ENCODE assay signal across 8 cellular contexts in genomic region chr2:32008811-32009478, GRCh38. TPM values are rescaled to one million over a fixed set of nuclear protein-coding genes. Genes with fewer than 3 reads are reported as not detected.
DNase-seq lines count a peak whose midpoint lies in the region; ATAC-seq and TF ChIP-seq lines count a peak whose summit lies in the region.

No MANE protein-coding gene starts in this region.

- H2BK120ac ChIP-seq in mesendoderm (ENCODE audit: low read depth, low read length), result no peak overlapping the region

- no peak overlapping the region for H4K5ac ChIP-seq in mesendoderm (ENCODE audit: low read length)

- H3K9me3 ChIP-seq in left ventricle myocardium inferior (replicated peaks), result no peaks in the 10 kb centered on the region
- no peaks in the 10 kb centered on the region for H3K9me3 ChIP-seq in OCI-LY7 (ENCODE audit: low read length)
- no peaks in the 10 kb centered on the region for H3K9me3 ChIP-seq in tibial nerve

- POLR2A ChIA-PET in OCI-LY7 (lab: Charles Lee), result interaction anchor here (0.7 to 2.4 kb wide), 12 partner anchors 10 to 164 kb away, joined by 3 to 12 read pairs (median 4); partner anchors contain the start of genes DPY30 and SPAST

- no peak overlapping the region for H2BK15ac ChIP-seq in mesendoderm (replicated peaks; ENCODE audit: low read depth)

- intact Hi-C loops in left ventricle myocardium inferior (cut with micrococcal nuclease) (no loop called here), cardiac septum (cut with DNase I) (no loop called here), OCI-LY7 (cut with micrococcal nuclease; ENCODE audit: unreplicated experiment) (no loop called here)

- peak overlapping the region; percentile 73 for H3K27ac Mint-ChIP-seq in central memory CD8-positive, alpha-beta T cell (ENCODE audit: low read depth)

- peaks cover 33% of the 10 kb centered on the region for H4K20me1 ChIP-seq in OCI-LY7 (ENCODE audit: insufficient read depth, low read length)

- peak overlapping the region; percentile 92 for H3K4me3 Mint-ChIP-seq in central memory CD8-positive, alpha-beta T cell

- H3K4ac ChIP-seq in mesendoderm (ENCODE audit: low read depth, low read length), result no peak overlapping the region

- H3K4me3 ChIP-seq in left ventricle myocardium inferior (peak overlapping the region; percentile 92), OCI-LY7 (ENCODE audit: low read depth, low read length, poor library complexity, severe bottlenecking) (peak overlapping the region; percentile 100), mesendoderm (ENCODE audit: low read length) (peak overlapping the region; percentile 88), tibial nerve (peak overlapping the region; percentile 59 to 81 (median 76))

- TF ChIP-seq CTCF in left ventricle myocardium inferior (IDR thresholded peaks at IDR 0.05; ENCODE audit: borderline replicate concordance) (no peak), OCI-LY7 (conservative IDR thresholded peaks at IDR 0.05; ENCODE audit: low read length) (no peak), tibial nerve (IDR thresholded peaks at IDR 0.05) (no peak)

- no peak overlapping the region for H2AFZ ChIP-seq in OCI-LY7 (ENCODE audit: low read length)

- H3K9ac ChIP-seq in mesendoderm (ENCODE audit: low read length), result peak overlapping the region; percentile 94

- no peaks in the 10 kb centered on the region for H3K27me3 ChIP-seq in left ventricle myocardium inferior (ENCODE audit: low read depth)
- H3K27me3 ChIP-seq in mesendoderm (ENCODE audit: insufficient read depth, low read length, poor library complexity), result no peaks in the 10 kb centered on the region
- no peaks in the 10 kb centered on the region for H3K27me3 ChIP-seq in tibial nerve

- whole genome bisulfite sequencing in mesendoderm (ENCODE audit: extremely low coverage, insufficient coverage, low lambda C conversion rate), result no CpG with 5 or more reads among the region's 9 CpGs
- WGBS in tibial nerve, 2 donors, result 0 to 1% methylated on average over 8 to 9 of the region's 9 CpGs

- peak overlapping the region; percentile 94 for H3K23ac ChIP-seq in mesendoderm (ENCODE audit: low read length)

- BruUV-seq in OCI-LY7 (replicated peaks; lab: Mats Ljungman, UMichigan), result TSS peak; percentile 51

- no peak for TF ChIP-seq EP300 in tibial nerve (IDR thresholded peaks at IDR 0.05)

- H3K18ac ChIP-seq in mesendoderm (ENCODE audit: low read length), result no peak overlapping the region

- H3K36me3 Mint-ChIP-seq in central memory CD8-positive, alpha-beta T cell (ENCODE audit: insufficient read depth), result peaks cover 11% of the 10 kb centered on the region

- peaks cover 57% of the 10 kb centered on the region for H3K4me1 Mint-ChIP-seq in central memory CD8-positive, alpha-beta T cell

- H3K79me2 ChIP-seq in OCI-LY7 (ENCODE audit: insufficient read depth, low read depth, low read length), result peaks cover 62% of the 10 kb centered on the region
- peaks cover 45% of the 10 kb centered on the region for H3K79me2 ChIP-seq in mesendoderm (ENCODE audit: control insufficient read depth, insufficient read depth, low read length)

- no peaks in the 10 kb centered on the region for H3K9me3 Mint-ChIP-seq in central memory CD8-positive, alpha-beta T cell

- peak overlapping the region; percentile 95 for H3K56ac ChIP-seq in mesendoderm (ENCODE audit: low read length)

- H3K79me1 ChIP-seq in mesendoderm (ENCODE audit: low read length), result peaks cover 11% of the 10 kb centered on the region

- TF ChIP-seq POLR2A in tibial nerve (IDR thresholded peaks at IDR 0.05), result no peak

- H2BK5ac ChIP-seq in mesendoderm (ENCODE audit: low read length), result no peak overlapping the region

- no peak for ATAC-seq in central memory CD8-positive, alpha-beta T cell (replicated peaks; ENCODE audit: extremely low read depth, poor library complexity, severe bottlenecking)
- no peak for ATAC-seq in HG02973 (IDR thresholded peaks at IDR 0.05; ENCODE audit: unreplicated experiment)

- no peak overlapping the region for H4K8ac ChIP-seq in mesendoderm (ENCODE audit: low read depth, low read length)

- no peaks in the 10 kb centered on the region for H3K9me2 ChIP-seq in OCI-LY7 (ENCODE audit: insufficient read depth, low read length)

- no peaks in the 10 kb centered on the region for H3K27me3 Mint-ChIP-seq in central memory CD8-positive, alpha-beta T cell

- no peak overlapping the region for H2AK5ac ChIP-seq in mesendoderm (ENCODE audit: low read length)

- H3K36me3 ChIP-seq in left ventricle myocardium inferior, result no peaks in the 10 kb centered on the region
- H3K36me3 ChIP-seq in OCI-LY7 (ENCODE audit: insufficient read depth, low read length), result peaks cover 17% of the 10 kb centered on the region
- H3K36me3 ChIP-seq in mesendoderm (ENCODE audit: control insufficient read depth, insufficient read depth, low read length), result no peaks in the 10 kb centered on the region
- H3K36me3 ChIP-seq in tibial nerve, result peaks cover 0 to 5% (median 0%) of the 10 kb centered on the region in 3 donors

- peak overlapping the region; percentile 98 for H3K27ac ChIP-seq in left ventricle myocardium inferior (replicated peaks)
- peak overlapping the region; percentile 79 for H3K27ac ChIP-seq in OCI-LY7 (ENCODE audit: low read depth, low read length, poor library complexity, severe bottlenecking)
- peak overlapping the region; percentile 91 for H3K27ac ChIP-seq in mesendoderm (ENCODE audit: low read depth, low read length)
- peak overlapping the region in 3 of 4 donors; percentile 83 to 94 (median 86) for H3K27ac ChIP-seq in tibial nerve

- H3K4me2 ChIP-seq in OCI-LY7 (ENCODE audit: low read length) (peak overlapping the region; percentile 85), mesendoderm (ENCODE audit: low read length) (peak overlapping the region; percentile 95)

- CTCF ChIA-PET in OCI-LY7 (lab: Charles Lee; ENCODE audit: unreplicated experiment), result interaction anchor here (1.0 kb wide), 1 partner anchor 31 kb away, joined by 3 read pairs; the partner anchor contains the start of gene DPY30

- DNase-seq in left ventricle myocardium inferior, result no peak
- no peak for DNase-seq in cardiac septum (ENCODE audit: low spot score)
- DNase-seq in OCI-LY7 (ENCODE audit: low spot score), result peak; percentile 4
- DNase-seq in central memory CD8-positive, alpha-beta T cell (ENCODE audit: low spot score in 2 of 2), result no peak
- DNase-seq in mesendoderm, result no peak
- no peak for DNase-seq in tibial nerve (ENCODE audit: low spot score in 2 of 2)
- DNase-seq in NCI-H2171 (lab: John Stamatoyannopoulos, UW), result no peak

- H3K4me1 ChIP-seq in left ventricle myocardium inferior, result peaks cover 46% of the 10 kb centered on the region
- H3K4me1 ChIP-seq in OCI-LY7 (ENCODE audit: insufficient read depth, low read length, poor library complexity, severe bottlenecking), result peaks cover 28% of the 10 kb centered on the region
- peaks cover 6% of the 10 kb centered on the region for H3K4me1 ChIP-seq in mesendoderm (ENCODE audit: control insufficient read depth, low read depth, low read length)
- peaks cover 0 to 43% (median 16%) of the 10 kb centered on the region in 4 donors for H3K4me1 ChIP-seq in tibial nerve

RNA-seq across cellular contexts. Expression of gene MEMO1, which starts 1.9 kb away (rescaled TPM):
- total RNA-seq in left ventricle myocardium inferior (41.9 TPM), cardiac septum (70.7 TPM), OCI-LY7 (2022) (52.4 and 54.0 TPM in 2 replicates), tibial nerve (10 to 100 TPM; 12.2 to 42.9 (median 17.5) TPM)
- 24.0 and 27.1 TPM in 2 replicates for total RNA-seq in OCI-LY7 (2014; rRNA removed; shearing (Covaris generic))
- polyA plus RNA-seq in mesendoderm (2013, experiment 1 of 2), result 22.7 TPM
- polyA plus RNA-seq in mesendoderm (2013, experiment 2 of 2), result 24.4 TPM

RNA-seq across cellular contexts. Expression of gene DPY30, which starts 30.7 kb away (rescaled TPM):
- total RNA-seq in left ventricle myocardium inferior (37.5 TPM), cardiac septum (37.2 TPM), OCI-LY7 (2022) (61.4 and 65.0 TPM in 2 replicates), tibial nerve (10 to 100 TPM; 31.6 to 59.2 (median 50.6) TPM)
- 47.9 and 52.4 TPM in 2 replicates for total RNA-seq in OCI-LY7 (2014; rRNA removed; shearing (Covaris generic))
- polyA plus RNA-seq in mesendoderm (2013, experiment 1 of 2), result 196 TPM
- 197 TPM for polyA plus RNA-seq in mesendoderm (2013, experiment 2 of 2)

RNA-seq across cellular contexts. Expression of gene SPAST, which starts 54.4 kb away (rescaled TPM):
- 8.7 TPM for total RNA-seq in left ventricle myocardium inferior
- total RNA-seq in cardiac septum, result 8.1 TPM
- total RNA-seq in OCI-LY7 (2014; rRNA removed; shearing (Covaris generic)), result 24.5 and 26.4 TPM in 2 replicates
- total RNA-seq in OCI-LY7 (2022), result 30.0 and 33.6 TPM in 2 replicates
- 23.4 TPM for polyA plus RNA-seq in mesendoderm (2013, experiment 1 of 2)
- polyA plus RNA-seq in mesendoderm (2013, experiment 2 of 2), result 23.3 TPM
- 10 to 100 TPM; 18.6 to 32.3 (median 25.2) TPM for total RNA-seq in tibial nerve
